Comparison of ENCODE assay signal across 9 cellular contexts in genomic region chr5:133489632-133490031, GRCh38.
DNase-seq lines count a peak whose midpoint lies in the region; ATAC-seq and TF ChIP-seq lines count a peak whose summit lies in the region.
"Had no signal": no experiment of that assay in that cellular context is flagged by ENCODE, and none has a peak within 500 bp of the region (broad histone marks: within the 10 kb centered on the region; RNA-seq: fewer than 3 reads in every experiment).

No MANE protein-coding gene starts in this region.

- in situ Hi-C loops in brain microvascular endothelial cell (cut with HindIII; ENCODE audit: low pct_ligation_motif_present, low sequenced_read_pairs): no loop called here

- TF ChIP-seq CTCF in GM12864 (IDR thresholded peaks at IDR 0.05; ENCODE audit: low read depth, low read length, missing control alignments) (peak; percentile 28), epithelial cell of proximal tubule (conservative IDR thresholded peaks at IDR 0.05; ENCODE audit: low read depth, low read length) (peak; percentile 24), brain microvascular endothelial cell (IDR thresholded peaks at IDR 0.05; ENCODE audit: low read depth, low read length, missing control alignments) (no peak)

- H3K36me3 ChIP-seq in brain microvascular endothelial cell (replicated peaks): no peaks in the 10 kb centered on the region

- H3K4me3 ChIP-seq in GM12864 (ENCODE audit: low read depth, low read length): no peak overlapping the region
- H3K4me3 ChIP-seq in epithelial cell of proximal tubule (ENCODE audit: low read depth, low read length): no peak overlapping the region
- no peak overlapping the region for H3K4me3 ChIP-seq in brain microvascular endothelial cell (ENCODE audit: low read depth, low read length)

- no peaks in the 10 kb centered on the region for H3K27me3 ChIP-seq in brain microvascular endothelial cell (replicated peaks)

- H3K27ac ChIP-seq in brain microvascular endothelial cell: no peak overlapping the region

- ATAC-seq in HG03571 (IDR thresholded peaks at IDR 0.05; ENCODE audit: unreplicated experiment) (no peak), HG02571 (IDR thresholded peaks at IDR 0.05; ENCODE audit: unreplicated experiment) (no peak)
- ATAC-seq: naive thymus-derived CD4-positive, alpha-beta T cell had no signal

- DNase-seq in COLO668 (lab: John Stamatoyannopoulos, UW; ENCODE audit: unreplicated experiment): peak; percentile 28
- DNase-seq in GM12864 (ENCODE audit: low read depth): no peak
- DNase-seq in NCI-H69 (lab: John Stamatoyannopoulos, UW): peak; percentile 83
- DNase-seq in epithelial cell of proximal tubule (ENCODE audit: low read depth): no peak
- DNase-seq in effector CD4-positive, alpha-beta T cell: no peak
- no peak for DNase-seq in brain microvascular endothelial cell

Comparison
In these comparisons a context has a peak if more than half of its experiments do, and no peak if none do; other contexts are left out.
1. DNase-seq: peak in COLO668 (single experiment) and NCI-H69 (single experiment); none in GM12864 (single experiment), epithelial cell of proximal tubule (single experiment), effector CD4-positive, alpha-beta T cell (single experiment) and brain microvascular endothelial cell (single experiment).